Comparison of ENCODE assay signal across 18 cellular contexts in the genomic region with DNA sequence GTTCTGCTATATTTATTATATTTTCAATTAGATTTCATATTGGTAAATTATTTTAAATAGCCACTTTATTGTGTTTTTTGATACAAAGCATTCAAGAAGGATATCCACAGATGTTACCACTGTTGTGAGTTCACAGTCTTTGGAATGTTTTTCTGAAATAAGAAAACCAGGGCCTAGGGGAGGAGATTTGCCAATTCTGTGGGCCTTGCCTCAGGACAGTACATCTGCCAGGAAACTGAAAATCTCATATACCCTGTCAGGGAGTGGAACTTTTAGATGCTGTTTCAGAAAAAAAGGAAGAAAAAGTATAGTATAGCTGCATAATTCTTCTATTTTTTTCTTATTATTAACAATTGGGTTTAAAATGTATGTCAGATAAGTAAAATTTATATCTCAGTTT.
DNase-seq lines count a peak whose midpoint lies in the region; TF ChIP-seq lines count a peak whose summit lies in the region.
"Had no signal": no experiment of that assay in that cellular context is flagged by ENCODE, and none has a peak within 500 bp of the region (broad histone marks: within the 10 kb centered on the region; RNA-seq: fewer than 3 reads in every experiment).

No MANE protein-coding gene starts in this region.

- no peaks in the 10 kb centered on the region for H3K9me3 ChIP-seq in CD8-positive, alpha-beta memory T cell (ENCODE audit: low read length)

- no peaks in the 10 kb centered on the region for H3K4me1 ChIP-seq in CD8-positive, alpha-beta memory T cell (ENCODE audit: insufficient read depth, low read length)

- POLR2A ChIA-PET in CD8-positive, alpha-beta memory T cell (lab: Charles Lee): no interaction called here

- H3K4me3 ChIP-seq in skeletal muscle cell (ENCODE audit: low read depth, low read length): no peak overlapping the region
- no peak overlapping the region for H3K4me3 ChIP-seq in CD8-positive, alpha-beta memory T cell (ENCODE audit: low read length)
- H3K4me3 ChIP-seq: BLaER1 treated with 17β-estradiol and CSF1 and Interleukin-3, amounts not matched to agents 10 nM and 100 nM; SK-N-MC had no signal

- H3K36me3 ChIP-seq in CD8-positive, alpha-beta memory T cell (ENCODE audit: insufficient read depth, low read length): no peaks in the 10 kb centered on the region

- no peaks in the 10 kb centered on the region for H3K4me1 Mint-ChIP-seq in CD8-positive, alpha-beta memory T cell
- H3K4me1 Mint-ChIP-seq in progenitor cell of endocrine pancreas (ENCODE audit: low read depth): no peaks in the 10 kb centered on the region

- DNase-seq in M059J (ENCODE audit: low read depth): peak; percentile 38
- peak; percentile 52 for DNase-seq in astrocyte of the hippocampus (ENCODE audit: low read depth, low spot score)
- DNase-seq in fibroblast of peridontal ligament (ENCODE audit: extremely low read depth): peak; percentile 33
- DNase-seq in skeletal muscle cell (ENCODE audit: low read depth): peak; percentile 40
- no peak for DNase-seq in pons (ENCODE audit: low spot score)
- no peak for DNase-seq in CD8-positive, alpha-beta memory T cell
- no peak for DNase-seq in progenitor cell of endocrine pancreas (ENCODE audit: low spot score, unreplicated experiment)
- DNase-seq: DMS153; EL; H7; NCI-H1436 treated with DMSO at 0.1 percent for 48 hours; NCI-H2081 treated with DMSO at 0.1 percent for 48 hours; NCI-H2227 treated with DMSO at 0.1 percent for 48 hours; NCI-H526 treated with DMSO at 0.1 percent for 48 hours; NK-92 treated with Interleukin-12 subunit alpha and Interleukin-12 subunit beta, amount 100 ng/mL, for 24 hours; PC-3 had no signal

- no peak overlapping the region for H3K27ac Mint-ChIP-seq in CD8-positive, alpha-beta memory T cell
- no peak overlapping the region for H3K27ac Mint-ChIP-seq in progenitor cell of endocrine pancreas

- no peaks in the 10 kb centered on the region for H3K36me3 Mint-ChIP-seq in CD8-positive, alpha-beta memory T cell
- no peaks in the 10 kb centered on the region for H3K36me3 Mint-ChIP-seq in progenitor cell of endocrine pancreas (ENCODE audit: insufficient read depth)

- no peak overlapping the region for H3K27ac ChIP-seq in CD8-positive, alpha-beta memory T cell (ENCODE audit: low read depth, low read length)
- H3K27ac ChIP-seq: BLaER1 treated with 17β-estradiol and CSF1 and Interleukin-3, amounts not matched to agents 10 nM and 100 nM; SK-N-MC had no signal

- no peaks in the 10 kb centered on the region for H3K27me3 Mint-ChIP-seq in CD8-positive, alpha-beta memory T cell
- no peaks in the 10 kb centered on the region for H3K27me3 Mint-ChIP-seq in progenitor cell of endocrine pancreas

- CTCF ChIA-PET in CD8-positive, alpha-beta memory T cell (lab: Charles Lee): no interaction called here

- peaks cover 2 to 20% (median 5%) of the 10 kb centered on the region in 5 donors for H3K9me3 Mint-ChIP-seq in CD8-positive, alpha-beta memory T cell
- peaks cover 7% of the 10 kb centered on the region for H3K9me3 Mint-ChIP-seq in progenitor cell of endocrine pancreas (ENCODE audit: low read depth)

- no peak overlapping the region for H3K4me3 Mint-ChIP-seq in CD8-positive, alpha-beta memory T cell
- H3K4me3 Mint-ChIP-seq in progenitor cell of endocrine pancreas (ENCODE audit: low read depth): no peak overlapping the region

- TF ChIP-seq CTCF in progenitor cell of endocrine pancreas (IDR thresholded peaks at IDR 0.05; ENCODE audit: unreplicated experiment): no peak

- no peaks in the 10 kb centered on the region for H3K27me3 ChIP-seq in CD8-positive, alpha-beta memory T cell (ENCODE audit: insufficient read depth, low read length, poor library complexity, severe bottlenecking)
- H3K27me3 ChIP-seq: BLaER1 treated with 17β-estradiol and CSF1 and Interleukin-3, amounts not matched to agents 10 nM and 100 nM had no signal

Comparison
In these comparisons a context has a peak if more than half of its experiments do, and no peak if none do; other contexts are left out.
1. DNase-seq: peak in M059J (single experiment), astrocyte of the hippocampus (single experiment), fibroblast of peridontal ligament (single experiment) and skeletal muscle cell (single experiment); none in pons (single experiment), CD8-positive, alpha-beta memory T cell (0 of 5) and progenitor cell of endocrine pancreas (single experiment).